In the genomic region with DNA sequence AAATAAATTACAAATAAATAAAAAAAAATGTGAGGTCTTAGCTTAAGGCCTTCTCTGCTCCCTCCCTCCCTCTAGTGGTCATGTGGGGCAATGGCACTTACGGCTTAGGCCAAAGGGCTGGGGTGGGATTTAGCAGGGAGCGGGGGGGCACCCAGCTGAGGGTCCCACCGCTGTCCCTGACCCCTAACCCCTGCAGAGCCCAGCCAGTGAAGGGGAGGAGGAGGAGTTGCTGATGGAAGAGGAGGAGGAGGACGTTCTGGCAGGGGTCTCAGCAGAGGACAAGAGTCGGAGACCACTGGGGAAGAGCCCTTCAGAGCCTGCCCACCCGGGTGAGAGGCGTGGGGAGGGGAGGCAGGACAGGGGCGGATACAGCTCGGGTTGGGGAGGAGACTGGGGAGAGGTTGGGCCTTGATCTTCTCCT, we compare ENCODE assay signal across 8 cellular contexts. TPM values are rescaled to one million over a fixed set of nuclear protein-coding genes. Genes with fewer than 3 reads are reported as not detected.
DNase-seq lines count a peak whose midpoint lies in the region; ATAC-seq and TF ChIP-seq lines count a peak whose summit lies in the region.

No MANE protein-coding gene starts in this region.

- no peak overlapping the region for H4K8ac ChIP-seq in IMR-90 (ENCODE audit: low read depth in 2 of 2, low read length in 2 of 2)

- H3K23ac ChIP-seq in IMR-90 (ENCODE audit: low read depth, low read length), result no peak overlapping the region

- H3K4ac ChIP-seq in IMR-90 (ENCODE audit: low read depth, low read length), result no peak overlapping the region

- no peak overlapping the region for H2BK120ac ChIP-seq in IMR-90 (ENCODE audit: low read depth, low read length)

- TF ChIP-seq POLR2A in IMR-90 (IDR thresholded peaks at IDR 0.05; ENCODE audit: low read depth, low read length) (no peak), GM18505 (IDR thresholded peaks at IDR 0.05; ENCODE audit: borderline replicate concordance, extremely low read depth, insufficient read depth, insufficient read length) (no peak)

- CTCF ChIA-PET in CD4-positive, alpha-beta T cell (lab: Charles Lee), result interaction anchor here (0.5 to 2.3 kb wide), 18 partner anchors 9 to 106 kb away, joined by 3 to 36 read pairs (median 3); partner anchors contain the start of genes MPND, SH3GL1, STAP2 and YJU2
- CTCF ChIA-PET in IMR-90 (lab: Yijun Ruan, JAX) (interaction anchor here (0.7 to 1.9 kb wide), 5 partner anchors 8 to 92 kb away, joined by 3 to 29 read pairs (median 3); partner anchors contain the start of gene MPND), SK-N-SH (lab: Yijun Ruan, JAX) (interaction anchor here (0.6 to 9.7 kb wide), 35 partner anchors 9 to 120 kb away, joined by 3 to 130 read pairs (median 6); partner anchors contain the start of genes MPND, SH3GL1, SHD and STAP2)

- H3K27ac ChIP-seq in CD4-positive, alpha-beta T cell (ENCODE audit: low read depth, low read length), result no peak overlapping the region
- H3K27ac ChIP-seq in IMR-90 (ENCODE audit: insufficient read depth, low read length) (no peak overlapping the region), SK-N-SH (ENCODE audit: low read depth in 2 of 2, low read length in 1 of 2) (no peak overlapping the region; a peak in 1 of 4 replicates), ascending aorta (no peak overlapping the region), hepatocyte (no peak overlapping the region)

- no peak overlapping the region for H2BK20ac ChIP-seq in IMR-90 (ENCODE audit: low read depth, low read length)

- no peaks in the 10 kb centered on the region for H3K27me3 ChIP-seq in CD4-positive, alpha-beta T cell (ENCODE audit: control insufficient read depth, insufficient read depth, low read length)
- H3K27me3 ChIP-seq in IMR-90 (ENCODE audit: control insufficient read depth, insufficient read depth, low read length) (no peaks in the 10 kb centered on the region), SK-N-SH (ENCODE audit: insufficient read depth) (no peaks in the 10 kb centered on the region), ascending aorta (no peaks in the 10 kb centered on the region), hepatocyte (no peaks in the 10 kb centered on the region)

- TF ChIP-seq RAD21 in IMR-90 (IDR thresholded peaks at IDR 0.05; ENCODE audit: low read length) (peak; percentile 66), SK-N-SH (IDR thresholded peaks at IDR 0.05; ENCODE audit: low read length) (peak; percentile 69)

- in situ Hi-C loops in IMR-90 (cut with MboI; ENCODE audit: low sequenced_read_pairs), result loop anchor here (5.0 kb wide), 1 partner anchor 85 kb away; no protein-coding TSS in a partner anchor

- H3K27ac Mint-ChIP-seq in CD4-positive, alpha-beta T cell, result no peak overlapping the region
- no peak overlapping the region for H3K27ac Mint-ChIP-seq in activated T-helper 1 cell treated with anti-CD3 and anti-CD28 coated beads, Interleukin-12 subunit alpha, Interleukin-12 subunit beta, Interleukin-2, Interleukin-4 antibody, amounts not matched to agents 30 ng/mL and 10 ng/mL and 1 ng/mL, durations not matched to agents 14 hours and 24 hours and 36 hours

- no peak overlapping the region for H3K14ac ChIP-seq in IMR-90 (replicated peaks; ENCODE audit: low read depth, low read length)

- H3K36me3 ChIP-seq in IMR-90 (ENCODE audit: control insufficient read depth, insufficient read depth, low read length) (peaks cover 10% of the 10 kb centered on the region; the same call in 1 of the 2 replicates), SK-N-SH (replicated peaks in 1 of 2; ENCODE audit: control insufficient read depth in 1 of 2, insufficient read depth in 2 of 2, low read length in 1 of 2) (peaks cover 4 to 11% of the 10 kb centered on the region in 2 experiments), ascending aorta (peaks cover 0 to 4% of the 10 kb centered on the region in 2 donors), hepatocyte (replicated peaks; ENCODE audit: insufficient read depth, low read depth) (no peaks in the 10 kb centered on the region)

- H3K9me3 ChIP-seq in CD4-positive, alpha-beta T cell (ENCODE audit: control insufficient read depth, low read length), result no peaks in the 10 kb centered on the region
- H3K9me3 ChIP-seq in IMR-90 (ENCODE audit: control insufficient read depth, insufficient read depth, low read length) (no peaks in the 10 kb centered on the region), SK-N-SH (no peaks in the 10 kb centered on the region), ascending aorta (no peaks in the 10 kb centered on the region), hepatocyte (ENCODE audit: low read depth) (no peaks in the 10 kb centered on the region)

- dilution Hi-C loops in IMR-90 (cut with HindIII; ENCODE audit: low sequenced_read_pairs, unreplicated experiment), result no loop called here

- no peak overlapping the region for H3K56ac ChIP-seq in IMR-90 (ENCODE audit: extremely low read depth, insufficient read depth, low read length)

- no peaks in the 10 kb centered on the region for H3K9me3 Mint-ChIP-seq in CD4-positive, alpha-beta T cell
- no peaks in the 10 kb centered on the region for H3K9me3 Mint-ChIP-seq in activated T-helper 1 cell treated with anti-CD3 and anti-CD28 coated beads, Interleukin-12 subunit alpha, Interleukin-12 subunit beta, Interleukin-2, Interleukin-4 antibody, amounts not matched to agents 30 ng/mL and 10 ng/mL and 1 ng/mL, durations not matched to agents 14 hours and 24 hours and 36 hours

- TF ChIP-seq EP300 in SK-N-SH (IDR thresholded peaks at IDR 0.05; ENCODE audit: borderline replicate concordance in 1 of 2, low read depth in 1 of 2, low read length in 1 of 2), result no peak

- TF ChIP-seq CTCF in CD4-positive, alpha-beta T cell (IDR thresholded peaks at IDR 0.05), result peak; percentile 87
- TF ChIP-seq CTCF in IMR-90 (conservative IDR thresholded peaks at IDR 0.05; ENCODE audit: low read depth, low read length) (peak; percentile 71), SK-N-SH (IDR thresholded peaks at IDR 0.05) (peak; percentile 76), ascending aorta (IDR thresholded peaks at IDR 0.05) (peak; percentile 42 to 93 (median 60)), hepatocyte (IDR thresholded peaks at IDR 0.05; ENCODE audit: poor library complexity) (peak; percentile 94)

- H3K36me3 Mint-ChIP-seq in CD4-positive, alpha-beta T cell (ENCODE audit: low read depth), result peaks cover 4% of the 10 kb centered on the region
- H3K36me3 Mint-ChIP-seq in activated T-helper 1 cell treated with anti-CD3 and anti-CD28 coated beads, Interleukin-12 subunit alpha, Interleukin-12 subunit beta, Interleukin-2, Interleukin-4 antibody, amounts not matched to agents 30 ng/mL and 10 ng/mL and 1 ng/mL, durations not matched to agents 14 hours and 24 hours and 36 hours (ENCODE audit: low read depth), result peaks cover 6% of the 10 kb centered on the region

- peak; percentile 94 for ATAC-seq in CD4-positive, alpha-beta T cell (ENCODE audit: poor library complexity)
- peak; percentile 93 for ATAC-seq in IMR-90 (ENCODE audit: low read depth)
- no peak for ATAC-seq in GM18505 (IDR thresholded peaks at IDR 0.05; ENCODE audit: unreplicated experiment)

- no TSS peak for BruUV-seq in IMR-90 (replicated peaks; lab: Mats Ljungman, UMichigan)

- no peaks in the 10 kb centered on the region for H3K9me2 ChIP-seq in SK-N-SH
- no peaks in the 10 kb centered on the region for H3K9me2 ChIP-seq in hepatocyte (replicated peaks; ENCODE audit: insufficient read depth)

- H3K9ac ChIP-seq in IMR-90 (ENCODE audit: low read depth, low read length) (no peak overlapping the region), SK-N-SH (no peak overlapping the region)

- peaks cover 14% of the 10 kb centered on the region for H3F3A ChIP-seq in SK-N-SH (replicated peaks; ENCODE audit: insufficient read depth)

- no peak overlapping the region for H4K91ac ChIP-seq in IMR-90 (ENCODE audit: insufficient read depth, low read depth, low read length)

- H4K20me1 ChIP-seq in IMR-90 (ENCODE audit: insufficient read depth, low read length) (peaks cover 3% of the 10 kb centered on the region; the same call in 1 of the 2 replicates), SK-N-SH (ENCODE audit: insufficient read depth) (no peaks in the 10 kb centered on the region), hepatocyte (ENCODE audit: insufficient read depth, poor library complexity, severe bottlenecking) (no peaks in the 10 kb centered on the region)

- H2AK9ac ChIP-seq in IMR-90 (replicated peaks; ENCODE audit: low read depth, low read length, poor library complexity), result peak overlapping the region; percentile 15

- no peak overlapping the region for H2AK5ac ChIP-seq in IMR-90 (ENCODE audit: low read depth, low read length)

- H2AFZ ChIP-seq in IMR-90 (replicated peaks; ENCODE audit: low read length, poor library complexity) (peak overlapping the region; percentile 17), SK-N-SH (ENCODE audit: low read depth) (no peak overlapping the region), hepatocyte (no peak overlapping the region)

- H3K9me1 ChIP-seq in IMR-90 (ENCODE audit: insufficient read depth, low read length), result no peaks in the 10 kb centered on the region

- no peaks in the 10 kb centered on the region for H3K4me1 Mint-ChIP-seq in CD4-positive, alpha-beta T cell (ENCODE audit: low read depth)
- no peaks in the 10 kb centered on the region for H3K4me1 Mint-ChIP-seq in activated T-helper 1 cell treated with anti-CD3 and anti-CD28 coated beads, Interleukin-12 subunit alpha, Interleukin-12 subunit beta, Interleukin-2, Interleukin-4 antibody, amounts not matched to agents 30 ng/mL and 10 ng/mL and 1 ng/mL, durations not matched to agents 14 hours and 24 hours and 36 hours (ENCODE audit: low read depth)

- H2BK5ac ChIP-seq in IMR-90 (ENCODE audit: low read depth, low read length, poor library complexity, severe bottlenecking), result no peak overlapping the region

- intact Hi-C loops in CD4-positive, alpha-beta T cell (cut with DNase I, micrococcal nuclease), result loop anchor here (1.0 kb wide), 1 partner anchor 85 kb away; no protein-coding TSS in a partner anchor
- intact Hi-C loops in IMR-90 (cut with micrococcal nuclease) (loop anchor here (1.0 kb wide), 1 partner anchor 85 kb away; no protein-coding TSS in a partner anchor), ascending aorta (cut with DNase I) (loop anchor here (5.0 kb wide), 1 partner anchor 85 kb away; no protein-coding TSS in a partner anchor)
- intact Hi-C loops in activated T-helper 1 cell treated with anti-CD3 and anti-CD28 coated beads, Interleukin-12 subunit alpha, Interleukin-12 subunit beta, Interleukin-2, Interleukin-4 antibody, amounts not matched to agents 30 ng/mL and 10 ng/mL and 1 ng/mL, durations not matched to agents 14 hours and 24 hours and 36 hours (cut with micrococcal nuclease), result loop anchor here (1.0 kb wide), 2 partner anchors 10 to 85 kb away; no protein-coding TSS in a partner anchor

- H3K4me3 ChIP-seq in IMR-90 (ENCODE audit: insufficient read depth, low read depth, low read length), result no peak overlapping the region
- H3K4me3 ChIP-seq in SK-N-SH (ENCODE audit: low read depth in 2 of 2, low read length in 1 of 2), result peak overlapping the region in 1 of 2 experiments; percentile 41; a peak in 1 of 4 replicates
- H3K4me3 ChIP-seq in ascending aorta, result no peak overlapping the region
- H3K4me3 ChIP-seq in hepatocyte, result no peak overlapping the region

- 71% methylated on average over 2 of the region's 9 CpGs; no CpG with 5 or more reads in 1 of the 2 experiments for WGBS in IMR-90 (ENCODE audit: extremely low coverage in 2 of 2, insufficient read length in 1 of 2), 2 experiments
- 55% methylated on average over 6 of the region's 9 CpGs for WGBS in SK-N-SH (ENCODE audit: low lambda C conversion rate)
- 61% methylated on average over 8 of the region's 9 CpGs for WGBS in hepatocyte (ENCODE audit: low lambda C conversion rate, missing lambda C conversion rate)

- H4K5ac ChIP-seq in IMR-90 (ENCODE audit: low read depth, low read length), result no peak overlapping the region

- DNase-seq in CD4-positive, alpha-beta T cell, result peak; percentile 43 to 64 (median 55)
- peak; percentile 71 for DNase-seq in IMR-90
- peak; percentile 88 for DNase-seq in SK-N-SH
- DNase-seq in ascending aorta (ENCODE audit: low spot score in 2 of 2), result no peak
- peak; percentile 83 for DNase-seq in hepatocyte (ENCODE audit: low spot score)
- peak; percentile 57 to 72 for DNase-seq in stimulated activated CD4-positive, alpha-beta T cell treated with anti-CD3 and anti-CD28 coated beads, Interleukin-2, amount 100 ng/mL, for 24 hours
- no peak for DNase-seq in activated T-helper 1 cell treated with anti-CD3 and anti-CD28 coated beads, Interleukin-12 subunit alpha, Interleukin-12 subunit beta, Interleukin-2, Interleukin-4 antibody, amounts not matched to agents 30 ng/mL and 10 ng/mL and 1 ng/mL, durations not matched to agents 14 hours and 24 hours and 36 hours (ENCODE audit: low spot score)

- no peak overlapping the region for H3K4me3 Mint-ChIP-seq in CD4-positive, alpha-beta T cell
- H3K4me3 Mint-ChIP-seq in activated T-helper 1 cell treated with anti-CD3 and anti-CD28 coated beads, Interleukin-12 subunit alpha, Interleukin-12 subunit beta, Interleukin-2, Interleukin-4 antibody, amounts not matched to agents 30 ng/mL and 10 ng/mL and 1 ng/mL, durations not matched to agents 14 hours and 24 hours and 36 hours, result no peak overlapping the region

- H3K79me2 ChIP-seq in SK-N-SH (ENCODE audit: insufficient read depth) (no peaks in the 10 kb centered on the region), hepatocyte (no peaks in the 10 kb centered on the region)

- H3K27me3 Mint-ChIP-seq in CD4-positive, alpha-beta T cell, result no peaks in the 10 kb centered on the region
- H3K27me3 Mint-ChIP-seq in activated T-helper 1 cell treated with anti-CD3 and anti-CD28 coated beads, Interleukin-12 subunit alpha, Interleukin-12 subunit beta, Interleukin-2, Interleukin-4 antibody, amounts not matched to agents 30 ng/mL and 10 ng/mL and 1 ng/mL, durations not matched to agents 14 hours and 24 hours and 36 hours (ENCODE audit: insufficient read depth), result no peaks in the 10 kb centered on the region

- H3K4me2 ChIP-seq in IMR-90 (ENCODE audit: low read depth, low read length) (no peak overlapping the region), SK-N-SH (no peak overlapping the region), hepatocyte (no peak overlapping the region)

- H3K18ac ChIP-seq in IMR-90 (ENCODE audit: low read depth, low read length), result no peak overlapping the region

- peaks cover 0 to 4% of the 10 kb centered on the region in 2 experiments; a peak in 1 of 4 replicates for H3K79me1 ChIP-seq in IMR-90 (ENCODE audit: low read depth in 1 of 2, low read length in 2 of 2)

- H3K4me1 ChIP-seq in IMR-90 (ENCODE audit: control insufficient read depth, insufficient read depth, low read length) (no peaks in the 10 kb centered on the region), SK-N-SH (ENCODE audit: control insufficient read depth in 1 of 2, insufficient read depth in 2 of 2, low read depth in 1 of 2, low read length in 1 of 2) (no peaks in the 10 kb centered on the region), ascending aorta (no peaks in the 10 kb centered on the region), hepatocyte (ENCODE audit: insufficient read depth) (no peaks in the 10 kb centered on the region)

- no peak overlapping the region for H2BK15ac ChIP-seq in IMR-90 (ENCODE audit: low read depth, low read length)

- POLR2A ChIA-PET in CD4-positive, alpha-beta T cell (lab: Charles Lee), result interaction anchor here (0.7 to 1.9 kb wide), 7 partner anchors 9 to 215 kb away, joined by 3 to 22 read pairs (median 4); partner anchors contain the start of genes MPND, SH3GL1, TMIGD2 and YJU2
- POLR2A ChIA-PET in IMR-90 (lab: Charles Lee; ENCODE audit: unreplicated experiment) (no interaction called here), SK-N-SH (lab: Yijun Ruan, JAX) (interaction anchor here (0.7 to 1.4 kb wide), 3 partner anchors 10 to 86 kb away, joined by 3 to 5 read pairs (median 3); no protein-coding TSS in a partner anchor)

RNA-seq across cellular contexts. Expression of gene MPND, which starts 9.3 kb away (rescaled TPM):
- 10 to 100 TPM; 10.3 to 11.0 TPM for total RNA-seq in CD4-positive, alpha-beta T cell
- total RNA-seq in IMR-90 (2012; rRNA removed) (2.3 and 3.3 TPM in 2 replicates), ascending aorta (21.9 TPM), hepatocyte (11.2 and 16.6 TPM in 2 replicates)
- polyA plus RNA-seq in IMR-90 (2012; rRNA removed) (8.1 and 9.8 TPM in 2 replicates), SK-N-SH (2012; rRNA removed) (18.7 and 21.3 TPM in 2 replicates), hepatocyte (17.0 and 21.9 TPM in 2 replicates)
- 12.5 and 13.1 TPM in 2 replicates for polyA plus RNA-seq in IMR-90 (2012; cell fraction: cytosol; rRNA removed)
- 4.6 and 9.8 TPM in 2 replicates for polyA plus RNA-seq in IMR-90 (2012; cell fraction: nucleus; rRNA removed; ENCODE audit: low replicate concordance)
- 9.7 and 14.7 TPM in 2 replicates for polyA plus RNA-seq in SK-N-SH (2012; cell fraction: cytosol; rRNA removed)
- 23.4 and 26.0 TPM in 2 replicates for polyA plus RNA-seq in SK-N-SH (2012; cell fraction: nucleus; rRNA removed)
- 15.7 and 19.3 TPM in 2 replicates for total RNA-seq in activated T-helper 1 cell treated with anti-CD3 and anti-CD28 coated beads, Interleukin-12 subunit alpha, Interleukin-12 subunit beta, Interleukin-2, Interleukin-4 antibody, amounts not matched to agents 30 ng/mL and 10 ng/mL and 1 ng/mL, durations not matched to agents 14 hours and 24 hours and 36 hours

RNA-seq across cellular contexts. Expression of gene STAP2, which starts 14.1 kb away (rescaled TPM):
- 1 to 10 TPM; 1.7 to 1.8 TPM for total RNA-seq in CD4-positive, alpha-beta T cell
- 1.3 and 1.4 TPM in 2 replicates for total RNA-seq in IMR-90 (2012; rRNA removed)
- 3.2 and 3.4 TPM in 2 replicates for polyA plus RNA-seq in IMR-90 (2012; rRNA removed)
- polyA plus RNA-seq in IMR-90 (2012; cell fraction: cytosol; rRNA removed), result 7.1 and 7.7 TPM in 2 replicates
- 10.0 and 17.1 TPM in 2 replicates for polyA plus RNA-seq in IMR-90 (2012; cell fraction: nucleus; rRNA removed; ENCODE audit: low replicate concordance)
- polyA plus RNA-seq in SK-N-SH (2012; rRNA removed), result 6.0 and 7.6 TPM in 2 replicates
- 2.8 and 2.9 TPM in 2 replicates for polyA plus RNA-seq in SK-N-SH (2012; cell fraction: cytosol; rRNA removed)
- 5.6 and 6.1 TPM in 2 replicates for polyA plus RNA-seq in SK-N-SH (2012; cell fraction: nucleus; rRNA removed)
- total RNA-seq in ascending aorta, result 6.6 TPM
- 27.5 and 28.1 TPM in 2 replicates for total RNA-seq in hepatocyte
- polyA plus RNA-seq in hepatocyte, result 34.4 and 45.2 TPM in 2 replicates
- 12.9 and 15.0 TPM in 2 replicates for total RNA-seq in activated T-helper 1 cell treated with anti-CD3 and anti-CD28 coated beads, Interleukin-12 subunit alpha, Interleukin-12 subunit beta, Interleukin-2, Interleukin-4 antibody, amounts not matched to agents 30 ng/mL and 10 ng/mL and 1 ng/mL, durations not matched to agents 14 hours and 24 hours and 36 hours

RNA-seq across cellular contexts. Expression of gene SH3GL1, which starts 47.6 kb away (rescaled TPM):
- total RNA-seq in CD4-positive, alpha-beta T cell, result 10 to 100 TPM; 39.3 to 40.9 TPM
- total RNA-seq in IMR-90 (2012; rRNA removed) (28.1 and 32.2 TPM in 2 replicates), ascending aorta (61.4 TPM), hepatocyte (71.8 and 81.7 TPM in 2 replicates)
- polyA plus RNA-seq in IMR-90 (2012; rRNA removed) (138 and 161 TPM in 2 replicates), SK-N-SH (2012; rRNA removed) (62.5 and 82.8 TPM in 2 replicates), hepatocyte (111 and 114 TPM in 2 replicates)
- 103 and 170 TPM in 2 replicates for polyA plus RNA-seq in IMR-90 (2012; cell fraction: cytosol; rRNA removed)
- polyA plus RNA-seq in IMR-90 (2012; cell fraction: nucleus; rRNA removed; ENCODE audit: low replicate concordance), result 93.0 and 160 TPM in 2 replicates
- polyA plus RNA-seq in SK-N-SH (2012; cell fraction: cytosol; rRNA removed), result 34.7 and 53.5 TPM in 2 replicates
- 48.5 and 52.9 TPM in 2 replicates for polyA plus RNA-seq in SK-N-SH (2012; cell fraction: nucleus; rRNA removed)
- total RNA-seq in activated T-helper 1 cell treated with anti-CD3 and anti-CD28 coated beads, Interleukin-12 subunit alpha, Interleukin-12 subunit beta, Interleukin-2, Interleukin-4 antibody, amounts not matched to agents 30 ng/mL and 10 ng/mL and 1 ng/mL, durations not matched to agents 14 hours and 24 hours and 36 hours, result 50.3 and 54.2 TPM in 2 replicates

RNA-seq across cellular contexts. Expression of gene FSD1, which starts 48.3 kb away (rescaled TPM):
- total RNA-seq in CD4-positive, alpha-beta T cell, result 1 to 10 TPM in 1 of 2 experiments, under 1 TPM in 1; 0.98 to 1.0 TPM
- total RNA-seq in IMR-90 (2012; rRNA removed) (17.4 and 19.2 TPM in 2 replicates), ascending aorta (not detected), hepatocyte (1.2 and 6.3 TPM in 2 replicates)
- polyA plus RNA-seq in IMR-90 (2012; rRNA removed) (23.4 and 24.4 TPM in 2 replicates), SK-N-SH (2012; rRNA removed) (46.7 and 49.0 TPM in 2 replicates), hepatocyte (2.4 and 2.8 TPM in 2 replicates)
- polyA plus RNA-seq in IMR-90 (2012; cell fraction: cytosol; rRNA removed), result 14.6 and 37.7 TPM in 2 replicates
- 53.7 and 112 TPM in 2 replicates for polyA plus RNA-seq in IMR-90 (2012; cell fraction: nucleus; rRNA removed; ENCODE audit: low replicate concordance)
- 18.6 and 33.9 TPM in 2 replicates for polyA plus RNA-seq in SK-N-SH (2012; cell fraction: cytosol; rRNA removed)
- 90.3 and 101 TPM in 2 replicates for polyA plus RNA-seq in SK-N-SH (2012; cell fraction: nucleus; rRNA removed)
- 39.1 and 46.5 TPM in 2 replicates for total RNA-seq in activated T-helper 1 cell treated with anti-CD3 and anti-CD28 coated beads, Interleukin-12 subunit alpha, Interleukin-12 subunit beta, Interleukin-2, Interleukin-4 antibody, amounts not matched to agents 30 ng/mL and 10 ng/mL and 1 ng/mL, durations not matched to agents 14 hours and 24 hours and 36 hours

RNA-seq across cellular contexts. Expression of gene CHAF1A, which starts 49.7 kb away (rescaled TPM):
- total RNA-seq in CD4-positive, alpha-beta T cell, result 10 to 100 TPM; 27.5 to 27.8 TPM
- total RNA-seq in IMR-90 (2012; rRNA removed) (11.4 and 12.4 TPM in 2 replicates), ascending aorta (0.85 TPM), hepatocyte (5.5 and 6.2 TPM in 2 replicates)
- polyA plus RNA-seq in IMR-90 (2012; rRNA removed) (22.9 and 26.7 TPM in 2 replicates), SK-N-SH (2012; rRNA removed) (13.2 and 18.0 TPM in 2 replicates), hepatocyte (6.5 and 11.1 TPM in 2 replicates)
- 16.1 and 20.9 TPM in 2 replicates for polyA plus RNA-seq in IMR-90 (2012; cell fraction: cytosol; rRNA removed)
- 18.2 and 45.9 TPM in 2 replicates for polyA plus RNA-seq in IMR-90 (2012; cell fraction: nucleus; rRNA removed; ENCODE audit: low replicate concordance)
- polyA plus RNA-seq in SK-N-SH (2012; cell fraction: cytosol; rRNA removed), result 12.9 and 15.0 TPM in 2 replicates
- polyA plus RNA-seq in SK-N-SH (2012; cell fraction: nucleus; rRNA removed), result 23.9 and 29.4 TPM in 2 replicates
- total RNA-seq in activated T-helper 1 cell treated with anti-CD3 and anti-CD28 coated beads, Interleukin-12 subunit alpha, Interleukin-12 subunit beta, Interleukin-2, Interleukin-4 antibody, amounts not matched to agents 30 ng/mL and 10 ng/mL and 1 ng/mL, durations not matched to agents 14 hours and 24 hours and 36 hours, result 106 and 107 TPM in 2 replicates

Comparison
In these comparisons a context has a peak if more than half of its experiments do, and no peak if none do; other contexts are left out.
1. DNase-seq: peak in CD4-positive, alpha-beta T cell (10 of 10), IMR-90 (single experiment), SK-N-SH (single experiment), hepatocyte (single experiment) and stimulated activated CD4-positive, alpha-beta T cell treated with anti-CD3 and anti-CD28 coated beads, Interleukin-2, amount 100 ng/mL, for 24 hours (2 of 2); none in ascending aorta (0 of 2) and activated T-helper 1 cell treated with anti-CD3 and anti-CD28 coated beads, Interleukin-12 subunit alpha, Interleukin-12 subunit beta, Interleukin-2, Interleukin-4 antibody, amounts not matched to agents 30 ng/mL and 10 ng/mL and 1 ng/mL, durations not matched to agents 14 hours and 24 hours and 36 hours (single experiment).
2. Peak in every context shown above with its lines, with median percentiles within 50 percentile points of each other: CTCF ChIP-seq.